ENCODE assay signal across 2 cellular contexts in the genomic region with DNA sequence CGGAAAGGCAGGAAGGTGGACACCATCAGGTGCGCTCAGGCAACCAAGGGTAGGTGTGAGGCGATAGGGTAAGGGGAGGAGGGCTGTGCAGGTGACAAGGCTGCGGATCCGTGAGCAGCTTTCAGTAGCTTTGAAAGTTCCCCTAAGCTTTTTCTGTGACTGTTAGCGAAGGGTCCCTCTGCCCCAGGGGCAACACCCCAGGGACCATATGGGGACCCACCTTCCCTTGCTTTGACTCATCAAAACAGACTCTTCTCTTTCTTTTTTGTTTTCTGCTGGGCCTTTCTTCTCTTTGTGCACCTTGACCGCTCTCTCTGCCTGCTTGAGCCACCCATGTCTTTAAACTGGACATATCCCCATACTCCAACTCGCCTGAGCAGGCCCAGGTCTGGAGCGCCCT.
A peak's percentile ranks its signal among the peaks of the same experiment; 100 is the strongest.
TF ChIP-seq lines count a peak whose summit lies in the region.

No MANE protein-coding gene starts in this region.

TF ChIP-seq in IMR-90, 13 proteins besides CTCF, POLR2A, EP300 and RAD21:
- TF ChIP-seq BHLHE40 (IDR thresholded peaks at IDR 0.05; ENCODE audit: low read depth, low read length), result no peak

TF ChIP-seq in K562, 482 proteins besides CTCF, POLR2A, EP300 and RAD21:
- TF ChIP-seq MCM3 (IDR thresholded peaks at IDR 0.05) (0 out of 2 replicates have a peak, but pooled peaks have one; percentile 5), SRSF9 (IDR thresholded peaks at IDR 0.05; ENCODE audit: borderline replicate concordance, low read depth, low read length) (no peak)
